19 cellular contexts compared by ENCODE assay signal in genomic region chr4:185654965-185655554, GRCh38.
DNase-seq lines count a peak whose midpoint lies in the region; ATAC-seq and TF ChIP-seq lines count a peak whose summit lies in the region.
"Had no signal": no experiment of that assay in that cellular context is flagged by ENCODE, and none has a peak within 500 bp of the region (broad histone marks: within the 10 kb centered on the region; RNA-seq: fewer than 3 reads in every experiment).

No MANE protein-coding gene starts in this region.

- no peak overlapping the region for H3K9ac ChIP-seq in HUES48 (ENCODE audit: low read depth, low read length)

- H3K9me3 Mint-ChIP-seq in activated naive CD4-positive, alpha-beta T cell treated with anti-CD3 and anti-CD28 coated beads, Interleukin-2, amount 50 U/mL, for 72 hours: no peaks in the 10 kb centered on the region

- TF ChIP-seq CTCF in stomach (IDR thresholded peaks at IDR 0.05): no peak

- intact Hi-C loops in stomach (cut with DNase I; ENCODE audit: low total_unique reads): no loop called here

- H3K4me1 ChIP-seq in HUES48 (ENCODE audit: control insufficient read depth, insufficient read depth, low read length): peaks cover 62% of the 10 kb centered on the region
- H3K4me1 ChIP-seq in stomach: peaks cover 0 to 58% (median 26%) of the 10 kb centered on the region in 4 donors

- DNase-seq in left lobe of liver (ENCODE audit: low spot score) (no peak), stomach (no peak), T-helper 1 cell (no peak)
- DNase-seq in activated CD4-positive, CD25-positive, alpha-beta regulatory T cell (lab: John Stamatoyannopoulos, UW): no peak
- no peak for DNase-seq in activated naive CD4-positive, alpha-beta T cell treated with anti-CD3 and anti-CD28 coated beads, Interleukin-2, amount 50 U/mL, for 72 hours (ENCODE audit: low spot score in 2 of 2)
- DNase-seq: activated CD4-positive, CD25-positive, alpha-beta regulatory T cell treated with anti-CD3 and anti-CD28 coated beads, Interleukin-2, amount 50 U/mL, for 72 hours; activated naive CD4-positive, alpha-beta T cell treated with anti-CD3 and anti-CD28 coated beads, Interleukin-2, amount 50 U/mL, for 16 hours; Caco-2; GF-D8; KBM-7; midbrain; NK-92 treated with Interleukin-12 subunit alpha and Interleukin-12 subunit beta, amount 100 ng/mL, for 24 hours; occipital lobe; stimulated activated CD4-positive, alpha-beta T cell treated with anti-CD3 and anti-CD28 coated beads, Interleukin-12 subunit alpha, Interleukin-12 subunit beta, amount 100 ng/mL, for 4 hours; stimulated activated naive CD4-positive, alpha-beta T cell treated with Interleukin-2 at 50 U/mL for 16 hours; T-helper 17 cell had no signal

- TF ChIP-seq EP300 in stomach (IDR thresholded peaks at IDR 0.05): no peak

- H3K36me3 Mint-ChIP-seq in activated naive CD4-positive, alpha-beta T cell treated with anti-CD3 and anti-CD28 coated beads, Interleukin-2, amount 50 U/mL, for 72 hours: no peaks in the 10 kb centered on the region

- H3K4me3 ChIP-seq in HUES48 (ENCODE audit: low read depth, low read length): no peak overlapping the region
- H3K4me3 ChIP-seq in stomach: peak overlapping the region; percentile 21 to 44 (median 42)

- peak overlapping the region; percentile 5 for H3K27ac ChIP-seq in HUES48 (ENCODE audit: low read depth, low read length)
- peak overlapping the region; percentile 11 for H3K27ac ChIP-seq in cingulate gyrus (ENCODE audit: low read depth, low read length)
- peak overlapping the region in 4 of 5 donors; percentile 36 to 84 (median 68) for H3K27ac ChIP-seq in stomach

- H3K27me3 ChIP-seq in HUES48 (ENCODE audit: control insufficient read depth, insufficient read depth, low read length) (no peaks in the 10 kb centered on the region), stomach (no peaks in the 10 kb centered on the region)

- WGBS in stomach, 5 donors: 40 to 56% (median 50%) methylated on average over 4 of the region's 4 CpGs

- peaks cover 19% of the 10 kb centered on the region for H3K36me3 ChIP-seq in HUES48 (ENCODE audit: control insufficient read depth, insufficient read depth, low read length)
- peaks cover 6 to 43% (median 27%) of the 10 kb centered on the region in 4 donors for H3K36me3 ChIP-seq in stomach

- no peak overlapping the region for H3K27ac Mint-ChIP-seq in activated naive CD4-positive, alpha-beta T cell treated with anti-CD3 and anti-CD28 coated beads, Interleukin-2, amount 50 U/mL, for 72 hours
- H3K27ac Mint-ChIP-seq: T-helper 17 cell had no signal

- ATAC-seq in left lobe of liver: peak; percentile 45
- no peak for ATAC-seq in activated naive CD4-positive, alpha-beta T cell treated with anti-CD3 and anti-CD28 coated beads, Interleukin-2, amount 50 U/mL, for 72 hours
- no peak for ATAC-seq in HG02571 (IDR thresholded peaks at IDR 0.05; ENCODE audit: unreplicated experiment)
- ATAC-seq: T-helper 17 cell had no signal

- H3K9me3 ChIP-seq in HUES48 (ENCODE audit: control insufficient read depth, insufficient read depth, low read length): no peaks in the 10 kb centered on the region
- no peaks in the 10 kb centered on the region for H3K9me3 ChIP-seq in stomach
- H3K9me3 ChIP-seq: Caco-2 had no signal

- TF ChIP-seq POLR2A in stomach (IDR thresholded peaks at IDR 0.05): no peak

Comparison
In these comparisons a context has a peak if more than half of its experiments do, and no peak if none do; other contexts are left out.
1. H3K27ac ChIP-seq: peak in every context shown above with its lines; median percentile 68 in stomach; 11 in cingulate gyrus; 5 in HUES48.